ENCODE assay signal across 10 cellular contexts in the genomic region with DNA sequence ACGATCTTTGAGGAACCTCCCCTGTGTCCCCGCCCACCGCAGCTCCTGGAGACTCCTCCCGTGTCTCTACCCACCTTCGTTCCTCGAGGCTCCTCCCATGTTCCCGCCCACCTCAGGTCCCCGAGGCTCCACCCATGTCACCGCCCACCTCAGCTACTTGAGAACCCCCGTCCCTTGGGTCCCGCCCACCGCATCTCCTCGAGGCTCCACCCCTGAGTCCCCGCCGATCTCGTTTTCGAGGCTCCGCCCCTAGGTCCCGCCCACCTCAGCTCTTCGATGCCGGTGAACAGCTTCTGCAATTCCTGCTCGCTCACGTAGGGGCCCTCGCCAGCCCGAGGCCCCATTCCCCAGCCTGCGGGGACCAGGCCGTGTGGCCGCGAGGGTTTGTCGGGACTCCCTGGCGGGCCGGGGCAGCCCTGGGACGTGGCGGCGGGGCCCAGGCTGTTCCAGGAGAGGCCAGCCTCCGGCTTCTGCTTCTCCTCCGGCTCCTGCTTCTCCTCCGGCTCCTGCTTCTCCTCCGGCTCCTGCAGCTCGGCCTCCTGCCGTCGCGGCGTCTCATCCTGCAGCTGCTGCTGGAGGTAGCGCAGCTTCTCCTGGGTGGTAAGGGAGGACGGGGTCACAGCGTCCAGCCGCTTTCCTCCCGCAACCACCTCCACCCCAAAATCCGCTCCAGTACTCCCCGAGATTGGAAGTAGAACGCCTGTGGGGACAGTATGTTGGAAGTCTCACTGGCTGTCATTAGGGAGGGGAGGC. TPM values are rescaled to one million over a fixed set of nuclear protein-coding genes. Genes with fewer than 3 reads are reported as not detected.
DNase-seq lines count a peak whose midpoint lies in the region; ATAC-seq, FAIRE-seq and TF ChIP-seq lines count a peak whose summit lies in the region.
"Had no signal": no experiment of that assay in that cellular context is flagged by ENCODE, and none has a peak within 500 bp of the region (broad histone marks: within the 10 kb centered on the region; RNA-seq: fewer than 3 reads in every experiment).

No MANE protein-coding gene starts in this region.

- no peaks in the 10 kb centered on the region for H3K9me3 ChIP-seq in CD8-positive, alpha-beta memory T cell (ENCODE audit: low read length)
- no peaks in the 10 kb centered on the region for H3K9me3 ChIP-seq in kidney (ENCODE audit: control insufficient read depth in 1 of 2, low read length in 2 of 2)

- H3K4me3 Mint-ChIP-seq in CD8-positive, alpha-beta memory T cell, result no peak overlapping the region

- ATAC-seq in activated naive CD4-positive, alpha-beta T cell treated with anti-CD3 and anti-CD28 coated beads, Interleukin-2, amount 50 U/mL, for 72 hours, result peak; percentile 16 to 85
- ATAC-seq in GM19467 (IDR thresholded peaks at IDR 0.05; ENCODE audit: unreplicated experiment), result no peak
- no peak for ATAC-seq in HG03108 (IDR thresholded peaks at IDR 0.05; ENCODE audit: unreplicated experiment)
- ATAC-seq in GM19328 (IDR thresholded peaks at IDR 0.05; ENCODE audit: unreplicated experiment), result no peak

- H3K27me3 Mint-ChIP-seq in CD8-positive, alpha-beta memory T cell, result peaks cover 4 to 8% of the 10 kb centered on the region in 2 donors

- FAIRE-seq in kidney (lab: Jason Lieb, UNC), result no peak
- FAIRE-seq: GM18507 had no signal

- no peak overlapping the region for H3K4me3 ChIP-seq in CD8-positive, alpha-beta memory T cell (ENCODE audit: low read length)
- H3K4me3 ChIP-seq in kidney (ENCODE audit: low read length in 2 of 2), result no peak overlapping the region

- no peaks in the 10 kb centered on the region for H3K27me3 ChIP-seq in CD8-positive, alpha-beta memory T cell (ENCODE audit: insufficient read depth, low read length, poor library complexity, severe bottlenecking)

- H3K4me1 ChIP-seq in CD8-positive, alpha-beta memory T cell (ENCODE audit: insufficient read depth, low read length), result no peaks in the 10 kb centered on the region
- H3K4me1 ChIP-seq in kidney (ENCODE audit: control insufficient read depth in 1 of 2, insufficient read depth in 1 of 2, low read depth in 1 of 2, low read length in 2 of 2), result no peaks in the 10 kb centered on the region

- H3K9me3 Mint-ChIP-seq in CD8-positive, alpha-beta memory T cell, result peaks cover 0 to 2% (median 0%) of the 10 kb centered on the region in 5 donors
- peaks cover 0 to 4% of the 10 kb centered on the region in 2 donors for H3K9me3 Mint-ChIP-seq in activated naive CD4-positive, alpha-beta T cell treated with anti-CD3 and anti-CD28 coated beads, Interleukin-2, amount 50 U/mL, for 72 hours

- CTCF ChIA-PET in CD8-positive, alpha-beta memory T cell (lab: Charles Lee), result no interaction called here

- H3K27ac ChIP-seq in CD8-positive, alpha-beta memory T cell (ENCODE audit: low read depth, low read length), result no peak overlapping the region
- H3K27ac ChIP-seq in kidney (ENCODE audit: low read depth in 2 of 2, low read length in 2 of 2), result no peak overlapping the region

- no peaks in the 10 kb centered on the region for H3K36me3 Mint-ChIP-seq in CD8-positive, alpha-beta memory T cell
- no peaks in the 10 kb centered on the region for H3K36me3 Mint-ChIP-seq in activated naive CD4-positive, alpha-beta T cell treated with anti-CD3 and anti-CD28 coated beads, Interleukin-2, amount 50 U/mL, for 72 hours

- TF ChIP-seq CTCF in kidney (IDR thresholded peaks at IDR 0.05; ENCODE audit: borderline replicate concordance, extremely low read depth, insufficient read depth), result no peak

- no peaks in the 10 kb centered on the region for H3K36me3 ChIP-seq in CD8-positive, alpha-beta memory T cell (ENCODE audit: insufficient read depth, low read length)
- H3K36me3 ChIP-seq in kidney (ENCODE audit: control insufficient read depth in 1 of 2, insufficient read depth in 2 of 2, low read length in 2 of 2), result no peaks in the 10 kb centered on the region

- H3K4me1 Mint-ChIP-seq in CD8-positive, alpha-beta memory T cell, result peaks cover 0 to 4% (median 4%) of the 10 kb centered on the region in 3 donors

- peak overlapping the region in 1 of 8 donors; percentile 26 for H3K27ac Mint-ChIP-seq in CD8-positive, alpha-beta memory T cell
- no peak overlapping the region for H3K27ac Mint-ChIP-seq in activated naive CD4-positive, alpha-beta T cell treated with anti-CD3 and anti-CD28 coated beads, Interleukin-2, amount 50 U/mL, for 72 hours

- peak; percentile 30 to 60 (median 55) for DNase-seq in CD8-positive, alpha-beta memory T cell
- DNase-seq in RPMI7951 (ENCODE audit: low read depth) (peak; percentile 61), kidney (peak; percentile 85)
- peak in 1 of 2 donors; percentile 61 for DNase-seq in activated naive CD4-positive, alpha-beta T cell treated with anti-CD3 and anti-CD28 coated beads, Interleukin-2, amount 50 U/mL, for 72 hours (ENCODE audit: low spot score in 2 of 2)
- peak; percentile 35 to 69 for DNase-seq in stimulated activated CD8-positive, alpha-beta memory T cell treated with anti-CD3 and anti-CD28 coated beads, Interleukin-7, amount 100 ng/mL, for 48 hours (ENCODE audit: extremely low read depth in 1 of 2, low read depth in 1 of 2)

- no peak overlapping the region for H3K9ac ChIP-seq in kidney (ENCODE audit: low read length in 2 of 2)

- intact Hi-C loops in kidney (cut with DNase I), result no loop called here

- POLR2A ChIA-PET in CD8-positive, alpha-beta memory T cell (lab: Charles Lee), result interaction anchor here (0.5 kb wide), 1 partner anchor 48 kb away, joined by 3 read pairs; no protein-coding TSS in a partner anchor

RNA-seq across cellular contexts. Expression of a gene that starts 16.7 kb away (rescaled TPM):
- under 1 TPM; 0.42 to 0.79 TPM for total RNA-seq in CD8-positive, alpha-beta memory T cell
- polyA plus RNA-seq in CD8-positive, alpha-beta memory T cell, result not detected
- not detected in 2 replicates for total RNA-seq in RPMI7951 (2014; rRNA removed; shearing (Covaris generic))
- 1 to 10 TPM in 1 of 2 donors, under 1 TPM in 1; 0.57 to 1.9 TPM for total RNA-seq in activated naive CD4-positive, alpha-beta T cell treated with anti-CD3 and anti-CD28 coated beads, Interleukin-2, amount 50 U/mL, for 72 hours
- 0.50 TPM for total RNA-seq in kidney
- polyA plus RNA-seq in kidney (ENCODE audit: insufficient read depth, low read depth, low replicate concordance), result 0.47 TPM
- total RNA-seq: pulmonary artery endothelial cell had no signal

RNA-seq across cellular contexts. Expression of a gene that starts 20.4 kb away (rescaled TPM):
- 10 to 100 TPM; 82.5 to 87.7 TPM for total RNA-seq in CD8-positive, alpha-beta memory T cell
- 10.1 TPM for polyA plus RNA-seq in CD8-positive, alpha-beta memory T cell
- total RNA-seq in RPMI7951 (2014; rRNA removed; shearing (Covaris generic)), result 51.8 and 65.5 TPM in 2 replicates
- total RNA-seq in activated naive CD4-positive, alpha-beta T cell treated with anti-CD3 and anti-CD28 coated beads, Interleukin-2, amount 50 U/mL, for 72 hours, result 100 to 1,000 TPM in 1 of 2 donors, 10 to 100 TPM in 1; 79.0 to 137 TPM
- total RNA-seq in kidney, result 70.0 TPM
- 32.0 TPM for polyA plus RNA-seq in kidney (ENCODE audit: insufficient read depth, low read depth, low replicate concordance)

RNA-seq across cellular contexts. Expression of a gene that starts 55.5 kb away (rescaled TPM):
- under 1 TPM; 0.66 to 0.84 TPM for total RNA-seq in CD8-positive, alpha-beta memory T cell
- polyA plus RNA-seq in CD8-positive, alpha-beta memory T cell, result not detected
- 18.3 and 21.8 TPM in 2 replicates for total RNA-seq in RPMI7951 (2014; rRNA removed; shearing (Covaris generic))
- total RNA-seq in activated naive CD4-positive, alpha-beta T cell treated with anti-CD3 and anti-CD28 coated beads, Interleukin-2, amount 50 U/mL, for 72 hours, result 1 to 10 TPM; 4.1 to 4.3 TPM
- 6.0 TPM for total RNA-seq in kidney
- 2.6 TPM for polyA plus RNA-seq in kidney (ENCODE audit: insufficient read depth, low read depth, low replicate concordance)

RNA-seq across cellular contexts. Expression of a gene that starts 57.0 kb away (rescaled TPM):
- 1 to 10 TPM; 6.9 to 7.2 TPM for total RNA-seq in CD8-positive, alpha-beta memory T cell
- 0.91 TPM for polyA plus RNA-seq in CD8-positive, alpha-beta memory T cell
- 0.72 and 0.78 TPM in 2 replicates for total RNA-seq in RPMI7951 (2014; rRNA removed; shearing (Covaris generic))
- total RNA-seq in activated naive CD4-positive, alpha-beta T cell treated with anti-CD3 and anti-CD28 coated beads, Interleukin-2, amount 50 U/mL, for 72 hours, result 1 to 10 TPM; 5.6 to 6.2 TPM
- 2.1 TPM for total RNA-seq in kidney
- polyA plus RNA-seq in kidney (ENCODE audit: insufficient read depth, low read depth, low replicate concordance), result 0.60 TPM

Comparison
In these comparisons a context has a peak if more than half of its experiments do, and no peak if none do; other contexts are left out.
1. ATAC-seq: peak in activated naive CD4-positive, alpha-beta T cell treated with anti-CD3 and anti-CD28 coated beads, Interleukin-2, amount 50 U/mL, for 72 hours (2 of 2); none in GM19467 (single experiment), HG03108 (single experiment) and GM19328 (single experiment).